Comparison of ENCODE assay signal across 23 cellular contexts in genomic region chr17:1519678-1520077, GRCh38.
"Had no signal": no experiment of that assay in that cellular context is flagged by ENCODE, and none has a peak within 500 bp of the region (broad histone marks: within the 10 kb centered on the region; RNA-seq: fewer than 3 reads in every experiment).

No MANE protein-coding gene starts in this region.

- H3K4me3 ChIP-seq: dorsolateral prefrontal cortex, esophagus squamous epithelium, gastroesophageal sphincter, heart left ventricle, neural progenitor cell, testis, upper lobe of left lung had no signal

- H3K27me3 Mint-ChIP-seq: activated CD4-positive, alpha-beta memory T cell treated with anti-CD3 and anti-CD28 coated beads, Interleukin-2, amount 10 ng/mL, durations not matched to agents 7 days and 5 days; memory B cell; stimulated activated naive B cell treated with anti-CD40 and anti-IgM and Interleukin-4, amounts not matched to agents 10 μg/mL and 1 μg/mL and 100 μg/mL, for 72 hours; T-cell had no signal

- ATAC-seq: activated T-cell treated with anti-CD3 and anti-CD28 coated beads, Interleukin-2, amount 50 U/mL, for 72 hours; gastroesophageal sphincter; heart left ventricle; left cardiac atrium; sciatic nerve; stimulated activated naive B cell treated with anti-CD40 and anti-IgM and Interleukin-4, amounts not matched to agents 10 μg/mL and 1 μg/mL and 100 μg/mL, for 72 hours; T-cell had no signal

- H3K4me3 Mint-ChIP-seq: activated CD4-positive, alpha-beta memory T cell treated with anti-CD3 and anti-CD28 coated beads, Interleukin-2, amount 10 ng/mL, durations not matched to agents 7 days and 5 days; activated naive CD4-positive, alpha-beta T cell treated with anti-CD3 and anti-CD28 coated beads for 36 hours; activated T-cell treated with anti-CD3 and anti-CD28 coated beads, Interleukin-2, amount 50 U/mL, for 72 hours; memory B cell; stimulated activated naive B cell treated with anti-CD40 and anti-IgM and Interleukin-4, amounts not matched to agents 10 μg/mL and 1 μg/mL and 100 μg/mL, for 72 hours had no signal

- H3K27ac Mint-ChIP-seq: activated CD4-positive, alpha-beta memory T cell treated with anti-CD3 and anti-CD28 coated beads, Interleukin-2, amount 10 ng/mL, durations not matched to agents 7 days and 5 days; activated naive CD4-positive, alpha-beta T cell treated with anti-CD3 and anti-CD28 coated beads for 36 hours; activated T-cell treated with anti-CD3 and anti-CD28 coated beads, Interleukin-2, amount 50 U/mL, for 72 hours; memory B cell; neural progenitor cell; T-cell had no signal

- H3K9me3 ChIP-seq: esophagus squamous epithelium, gastroesophageal sphincter, heart left ventricle, testis, upper lobe of left lung had no signal

- H3K27me3 ChIP-seq: brain microvascular endothelial cell, dorsolateral prefrontal cortex, esophagus squamous epithelium, gastroesophageal sphincter, heart left ventricle, neural progenitor cell, testis, upper lobe of left lung had no signal

- H3K27ac ChIP-seq: brain microvascular endothelial cell, dorsolateral prefrontal cortex, esophagus squamous epithelium, gastroesophageal sphincter, heart left ventricle, neural progenitor cell, testis had no signal

- H3K9me3 Mint-ChIP-seq: activated CD4-positive, alpha-beta memory T cell treated with anti-CD3 and anti-CD28 coated beads, Interleukin-2, amount 10 ng/mL, durations not matched to agents 7 days and 5 days; activated naive CD4-positive, alpha-beta T cell treated with anti-CD3 and anti-CD28 coated beads for 36 hours; activated T-cell treated with anti-CD3 and anti-CD28 coated beads, Interleukin-2, amount 50 U/mL, for 72 hours; memory B cell; neural progenitor cell; stimulated activated naive B cell treated with anti-CD40 and anti-IgM and Interleukin-4, amounts not matched to agents 10 μg/mL and 1 μg/mL and 100 μg/mL, for 72 hours; T-cell had no signal

- H2AFZ ChIP-seq: neural progenitor cell had no signal

- H3K9ac ChIP-seq: neural progenitor cell had no signal

- H3K36me3 ChIP-seq: neural progenitor cell had no signal

- H3K4me2 ChIP-seq: neural progenitor cell had no signal

- DNase-seq: activated CD4-positive, alpha-beta memory T cell treated with anti-CD3 and anti-CD28 coated beads, Interleukin-2, amount 10 ng/mL, durations not matched to agents 7 days and 5 days; activated CD4-positive, alpha-beta T cell treated with anti-CD3 and anti-CD28 coated beads for 4 hours; activated CD4-positive, CD25-positive, alpha-beta regulatory T cell; activated effector memory CD4-positive, alpha-beta T cell treated with Interleukin-2 at 50 U/mL for 16 hours; activated naive CD4-positive, alpha-beta T cell treated with anti-CD3 and anti-CD28 coated beads for 36 hours; activated T-cell treated with anti-CD3 and anti-CD28 coated beads, Interleukin-2, amount 50 U/mL, for 72 hours; aorta; brain microvascular endothelial cell; dorsolateral prefrontal cortex; esophagus squamous epithelium; islet precursor cell; left cardiac atrium; small intestine; stimulated activated CD4-positive, alpha-beta T cell treated with anti-CD3 and anti-CD28 coated beads, Interleukin-2, amount 100 ng/mL, for 24 hours; stimulated activated naive B cell treated with anti-CD40 and anti-IgM and Interleukin-4, amounts not matched to agents 10 μg/mL and 1 μg/mL and 100 μg/mL, for 72 hours; T-cell; testis; upper lobe of left lung had no signal
